In the genomic region with DNA sequence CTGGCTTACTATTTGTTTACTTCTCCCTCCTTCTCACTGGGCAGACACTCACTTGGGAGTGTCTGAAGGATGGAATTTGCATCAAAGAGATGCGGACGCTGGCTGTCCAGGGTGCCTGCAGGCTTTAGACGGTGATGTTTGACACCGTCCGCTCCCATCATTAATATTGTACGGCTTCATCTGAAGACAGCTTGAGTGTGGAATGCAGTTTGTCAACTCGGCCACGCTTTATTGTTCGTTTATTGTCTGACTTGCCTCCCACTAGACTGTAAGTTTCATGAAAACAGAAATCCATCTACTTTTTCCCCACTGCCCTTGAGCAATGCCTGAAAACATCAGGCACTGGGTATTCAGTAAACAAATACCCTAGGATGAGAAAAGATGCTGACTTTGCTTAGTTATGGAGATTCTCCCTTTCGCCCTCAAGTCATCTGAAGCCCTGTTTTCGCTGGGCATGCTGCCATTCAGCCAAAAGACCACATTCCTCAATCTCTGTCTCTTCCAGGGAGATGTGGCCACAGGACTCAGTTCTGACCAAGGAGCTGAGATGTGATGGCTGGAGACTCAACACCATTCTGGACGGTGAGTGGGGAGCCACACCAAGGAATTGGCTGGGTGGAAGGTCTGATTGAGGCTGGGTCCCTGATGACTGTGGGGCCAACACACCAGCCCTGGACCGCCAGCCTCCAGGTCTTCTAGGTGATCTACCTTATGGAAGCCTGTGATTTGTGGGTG, we compare ENCODE assay signal across 15 cellular contexts.
DNase-seq lines count a peak whose midpoint lies in the region; ATAC-seq, FAIRE-seq and TF ChIP-seq lines count a peak whose summit lies in the region.
"Had no signal": no experiment of that assay in that cellular context is flagged by ENCODE, and none has a peak within 500 bp of the region (broad histone marks: within the 10 kb centered on the region; RNA-seq: fewer than 3 reads in every experiment).

No MANE protein-coding gene starts in this region.

- FAIRE-seq in HepG2 (lab: Jason Lieb, UNC) (no peak), H1 (lab: Jason Lieb, UNC) (no peak)
- FAIRE-seq: urothelium cell line had no signal

- no peaks in the 10 kb centered on the region for H3K9me3 ChIP-seq in HepG2 (ENCODE audit: low read length)
- no peaks in the 10 kb centered on the region for H3K9me3 ChIP-seq in right lobe of liver
- no peaks in the 10 kb centered on the region for H3K9me3 ChIP-seq in H1 (ENCODE audit: insufficient read depth in 2 of 2, low read depth in 1 of 2, low read length in 1 of 2)
- no peaks in the 10 kb centered on the region for H3K9me3 ChIP-seq in osteoblast (ENCODE audit: low read depth, low read length)
- H3K9me3 ChIP-seq in vagina = no peaks in the 10 kb centered on the region

- 0 out of 2 replicates have a peak overlapping the region, but pooled peaks have one; percentile 7 for H4K8ac ChIP-seq in H1 (ENCODE audit: extremely low read depth, insufficient read depth, low read length)

- in situ Hi-C loops in HepG2 (cut with HindIII; ENCODE audit: extremely low pct_ligation_motif_present, low pct_unique_long_range_greater_than_20kb) (no loop called here), brain microvascular endothelial cell (cut with HindIII; ENCODE audit: low pct_ligation_motif_present, low sequenced_read_pairs) (no loop called here)

- H3K79me2 ChIP-seq in HepG2 (ENCODE audit: insufficient read depth, low read length) = peaks cover 56% of the 10 kb centered on the region
- H3K79me2 ChIP-seq in H1 (ENCODE audit: control insufficient read depth in 1 of 2, insufficient read depth in 2 of 2, low read length in 2 of 2) = no peaks in the 10 kb centered on the region
- H3K79me2 ChIP-seq in osteoblast (ENCODE audit: insufficient read depth, low read length) = peaks cover 96% of the 10 kb centered on the region

- no peak overlapping the region for H3K4ac ChIP-seq in H1 (replicated peaks; ENCODE audit: insufficient read length, low read depth, low read length)

- intact Hi-C loops in HepG2 (cut with micrococcal nuclease; ENCODE audit: unreplicated experiment) = loop anchor here (5.0 kb wide), 1 partner anchor 147 kb away; the partner anchor contains the start of gene FNBP1L
- intact Hi-C loops in right lobe of liver (cut with DNase I) = no loop called here
- intact Hi-C loops in vagina (cut with DNase I) = no loop called here
- intact Hi-C loops in posterior cingulate gyrus (cut with DNase I) = no loop called here

- peak overlapping the region; percentile 12 for H4K91ac ChIP-seq in H1 (replicated peaks; ENCODE audit: insufficient read length, low read length)

- H2AFZ ChIP-seq in HepG2 (ENCODE audit: low read length) (no peak overlapping the region), H1 (ENCODE audit: low read length) (no peak overlapping the region), osteoblast (ENCODE audit: low read length) (no peak overlapping the region)

- no peaks in the 10 kb centered on the region for H3K23me2 ChIP-seq in H1 (ENCODE audit: low read depth, low read length)

- H3K27me3 ChIP-seq in HepG2 (ENCODE audit: control insufficient read depth in 1 of 2, insufficient read depth in 2 of 2, low read length in 2 of 2) = no peaks in the 10 kb centered on the region; a peak in 1 of 5 replicates
- H3K27me3 ChIP-seq in right lobe of liver = no peaks in the 10 kb centered on the region
- H3K27me3 ChIP-seq in H1 (replicated peaks in 1 of 4; ENCODE audit: control insufficient read depth in 3 of 4, extremely low read depth in 1 of 4, insufficient read depth in 3 of 4, low read length in 3 of 4) = no peaks in the 10 kb centered on the region
- no peaks in the 10 kb centered on the region for H3K27me3 ChIP-seq in osteoblast (ENCODE audit: insufficient read depth, low read length)
- no peaks in the 10 kb centered on the region for H3K27me3 ChIP-seq in vagina
- H3K27me3 ChIP-seq in brain microvascular endothelial cell (replicated peaks) = no peaks in the 10 kb centered on the region

- H3K27ac ChIP-seq in HepG2 (ENCODE audit: extremely low read length, insufficient read depth, low read length) = peak overlapping the region; percentile 94
- H3K27ac ChIP-seq in right lobe of liver = peak overlapping the region in 1 of 3 donors; percentile 95
- no peak overlapping the region for H3K27ac ChIP-seq in H1 (ENCODE audit: low read depth, low read length)
- peak overlapping the region; percentile 75 for H3K27ac ChIP-seq in osteoblast (ENCODE audit: low read depth, low read length)
- H3K27ac ChIP-seq in vagina = peak overlapping the region; percentile 5
- no peak overlapping the region for H3K27ac ChIP-seq in brain microvascular endothelial cell

- no peak overlapping the region for H2BK5ac ChIP-seq in H1 (ENCODE audit: low read depth, low read length)

- TF ChIP-seq EP300 in HepG2 (IDR thresholded peaks at IDR 0.05; ENCODE audit: low read depth in 2 of 2, low read length in 2 of 2) = no peak
- TF ChIP-seq EP300 in HepG2 (CRISPR knock-in tag; IDR thresholded peaks at IDR 0.05; ENCODE audit: borderline replicate concordance) = no peak
- TF ChIP-seq EP300 in H1 (IDR thresholded peaks at IDR 0.05; ENCODE audit: borderline replicate concordance in 1 of 2, low read depth in 2 of 2, low read length in 2 of 2) = no peak

- no peak for TF ChIP-seq RAD21 in HepG2 (CRISPR knock-in tag; IDR thresholded peaks at IDR 0.05)
- no peak for TF ChIP-seq RAD21 in H1 (IDR thresholded peaks at IDR 0.05 in 1 of 2, conservative IDR thresholded peaks at IDR 0.05 in 1 of 2; ENCODE audit: low read depth in 2 of 2, low read length in 2 of 2)

- no peak overlapping the region for H2BK120ac ChIP-seq in H1 (replicated peaks; ENCODE audit: low read depth, low read length)

- TF ChIP-seq POLR2A in HepG2 (IDR thresholded peaks at IDR 0.05; ENCODE audit: insufficient read depth in 1 of 2, low read depth in 2 of 2, low read length in 2 of 2) (no peak), right lobe of liver (IDR thresholded peaks at IDR 0.05) (no peak), H1 (IDR thresholded peaks at IDR 0.05; ENCODE audit: control extremely low read depth in 1 of 2, low read depth in 2 of 2, low read length in 2 of 2) (no peak), vagina (IDR thresholded peaks at IDR 0.05) (no peak)

- H3K4me2 ChIP-seq in HepG2 (ENCODE audit: low read depth, low read length) (peak overlapping the region; percentile 96), H1 (ENCODE audit: insufficient read depth in 1 of 2, low read depth in 2 of 2, low read length in 2 of 2) (peak overlapping the region; percentile 13 to 27; a peak in 2 of 4 replicates), osteoblast (ENCODE audit: insufficient read depth, low read length) (no peak overlapping the region)

- DNase-seq in HepG2 (ENCODE audit: low spot score) (no peak), right lobe of liver (no peak), H1 (ENCODE audit: low read depth in 1 of 2, low spot score in 2 of 2) (no peak), osteoblast (ENCODE audit: insufficient read length, low spot score, missing footprints) (peak; percentile 43), vagina (ENCODE audit: extremely low spot score in 2 of 2) (no peak), brain microvascular endothelial cell (no peak), posterior cingulate gyrus (no peak)
- DNase-seq: activated CD4-positive, CD25-positive, alpha-beta regulatory T cell; left colon; naive B cell; OCI-M1; stimulated activated CD4-positive, alpha-beta T cell treated with anti-CD3 and anti-CD28 coated beads, Interleukin-2, amount 100 ng/mL, for 48 hours; SW 1271 had no signal

- H3K14ac ChIP-seq in H1 (ENCODE audit: insufficient read length) = no peak overlapping the region

- no peak overlapping the region for H2BK15ac ChIP-seq in H1 (ENCODE audit: low read length)

- H4K20me1 ChIP-seq in HepG2 (ENCODE audit: insufficient read depth, low read length) = peaks cover 15% of the 10 kb centered on the region
- peaks cover 0 to 4% of the 10 kb centered on the region in 2 experiments for H4K20me1 ChIP-seq in H1 (replicated peaks in 1 of 2; ENCODE audit: control insufficient read depth in 1 of 2, insufficient read depth in 2 of 2, low read length in 2 of 2)
- peaks cover 45% of the 10 kb centered on the region for H4K20me1 ChIP-seq in osteoblast (ENCODE audit: insufficient read depth, low read length)

- no peak overlapping the region; the same call in 1 of the 2 replicates for H2BK12ac ChIP-seq in H1 (ENCODE audit: low read depth, low read length)

- no peak overlapping the region for H3K56ac ChIP-seq in H1 (replicated peaks; ENCODE audit: insufficient read length, low read depth, low read length)

- no peak for TF ChIP-seq CTCF in HepG2 (CRISPR knock-in tag; IDR thresholded peaks at IDR 0.05)
- TF ChIP-seq CTCF in right lobe of liver (IDR thresholded peaks at IDR 0.05) = no peak
- no peak for TF ChIP-seq CTCF in H1 (IDR thresholded peaks at IDR 0.05; ENCODE audit: control extremely low read depth in 1 of 3, insufficient read depth in 1 of 3, low read depth in 1 of 3, low read length in 3 of 3)
- TF ChIP-seq CTCF in osteoblast (IDR thresholded peaks at IDR 0.05; ENCODE audit: extremely low read depth, low read depth, low read length) = no peak
- TF ChIP-seq CTCF in vagina (IDR thresholded peaks at IDR 0.05) = no peak
- no peak for TF ChIP-seq CTCF in brain microvascular endothelial cell (IDR thresholded peaks at IDR 0.05; ENCODE audit: low read depth, low read length, missing control alignments)

- H3K4me1 ChIP-seq in HepG2 (ENCODE audit: insufficient read depth, low read length) (peaks cover 72% of the 10 kb centered on the region), right lobe of liver (peaks cover 0 to 46% (median 14%) of the 10 kb centered on the region in 4 donors), H1 (replicated peaks in 1 of 4; ENCODE audit: control insufficient read depth in 3 of 4, insufficient read depth in 4 of 4, low read length in 3 of 4) (peaks cover 7 to 19% (median 11%) of the 10 kb centered on the region in 4 experiments; a peak in 6 of 7 replicates), osteoblast (ENCODE audit: insufficient read depth, low read length) (peaks cover 26% of the 10 kb centered on the region), vagina (peaks cover 75% of the 10 kb centered on the region)

- H4K5ac ChIP-seq in H1 (ENCODE audit: insufficient read length, low read depth, low read length) = no peak overlapping the region

- H3K23ac ChIP-seq in H1 (ENCODE audit: insufficient read length) = no peak overlapping the region

- H3K9ac ChIP-seq in HepG2 (ENCODE audit: insufficient read depth, low read depth, low read length) = peak overlapping the region; percentile 96
- H3K9ac ChIP-seq in H1 (replicated peaks in 1 of 4; ENCODE audit: extremely low read depth in 1 of 4, low read depth in 3 of 4, low read length in 3 of 4) = no peak overlapping the region

- peaks cover 3% of the 10 kb centered on the region; the same call in 1 of the 2 replicates for H3K79me1 ChIP-seq in H1 (ENCODE audit: low read depth, low read length)

- CTCF ChIA-PET in HepG2 (lab: Yijun Ruan, JAX; ENCODE audit: low intra/inter-chr PET ratio, low total read pairs) = no interaction called here
- CTCF ChIA-PET in H1 (lab: Charles Lee; ENCODE audit: partially characterized antibody) = interaction anchor here (0.7 to 2.4 kb wide), 9 partner anchors 11 to 396 kb away, joined by 3 to 9 read pairs (median 3); no protein-coding TSS in a partner anchor

- H2AK5ac ChIP-seq in H1 (ENCODE audit: low read depth, low read length) = peak overlapping the region; percentile 58

- H3K36me3 ChIP-seq in HepG2 (replicated peaks in 1 of 2; ENCODE audit: control insufficient read depth in 1 of 2, insufficient read depth in 2 of 2, low read length in 2 of 2) (peaks cover 11 to 70% of the 10 kb centered on the region in 2 experiments), right lobe of liver (peaks cover 0 to 10% (median 2%) of the 10 kb centered on the region in 4 donors), H1 (ENCODE audit: control insufficient read depth in 2 of 4, insufficient read depth in 4 of 4, low read length in 3 of 4) (peaks cover 0 to 2% (median under 1%) of the 10 kb centered on the region in 4 experiments; a peak in 3 of 8 replicates), osteoblast (ENCODE audit: insufficient read depth, low read length) (peaks cover 25% of the 10 kb centered on the region), vagina (peaks cover 0 to 4% of the 10 kb centered on the region in 2 donors), brain microvascular endothelial cell (replicated peaks) (peaks cover 6% of the 10 kb centered on the region)

- POLR2A ChIA-PET in HepG2 (lab: Yijun Ruan, JAX) (interaction anchor here (0.8 to 4.9 kb wide), 4 partner anchors 13 to 22 kb away, joined by 3 to 214 read pairs (median 18); no protein-coding TSS in a partner anchor), H1 (lab: Charles Lee; ENCODE audit: partially characterized antibody) (interaction anchor here (1.2 kb wide), 2 partner anchors 9 to 226 kb away, joined by 4 to 6 read pairs; no protein-coding TSS in a partner anchor)

- BruUV-seq in HepG2 (replicated peaks; lab: Mats Ljungman, UMichigan) = no TSS peak

- WGBS in HepG2 (ENCODE audit: low lambda C conversion rate) = 83% methylated on average over 11 of the region's 13 CpGs
- 88% methylated on average over 8 of the region's 13 CpGs for WGBS in right lobe of liver (ENCODE audit: insufficient coverage, low coverage, low lambda C conversion rate, missing lambda C conversion rate)
- WGBS in H1 (ENCODE audit: extremely low coverage in 1 of 2, insufficient coverage in 1 of 2, insufficient read length in 1 of 2, insufficient replicate concordance in 2 of 2, low coverage in 1 of 2, low lambda C conversion rate in 2 of 2, missing lambda C conversion rate in 1 of 2), 2 experiments = 82% methylated on average over 13 of the region's 13 CpGs; no CpG with 5 or more reads in 1 of the 2 experiments

- no peak overlapping the region for H3K18ac ChIP-seq in H1 (ENCODE audit: extremely low read depth, low read length)

- ATAC-seq in HepG2 (no peak), right lobe of liver (no peak), HG03342 (IDR thresholded peaks at IDR 0.05; ENCODE audit: unreplicated experiment) (no peak)
- ATAC-seq: left colon had no signal

- H2BK20ac ChIP-seq in H1 (ENCODE audit: low read length) = peak overlapping the region; percentile 36; the same call in 1 of the 2 replicates

- H3K4me3 ChIP-seq in HepG2 (replicated peaks in 1 of 3; ENCODE audit: insufficient read depth in 1 of 3, low read depth in 2 of 3, low read length in 3 of 3) = peak overlapping the region; percentile 81 to 88 (median 86)
- H3K4me3 ChIP-seq in right lobe of liver = no peak overlapping the region
- H3K4me3 ChIP-seq in H1 (ENCODE audit: extremely low read depth in 1 of 4, insufficient read depth in 2 of 4, low read depth in 3 of 4, low read length in 4 of 4) = no peak overlapping the region
- no peak overlapping the region for H3K4me3 ChIP-seq in osteoblast (ENCODE audit: insufficient read depth, low read length)
- H3K4me3 ChIP-seq in vagina = no peak overlapping the region
- no peak overlapping the region for H3K4me3 ChIP-seq in brain microvascular endothelial cell (ENCODE audit: low read depth, low read length)

Comparison
In these comparisons a context has a peak if more than half of its experiments do, and no peak if none do; other contexts are left out.
1. H3K4me3 ChIP-seq: peak in HepG2 (3 of 3); none in right lobe of liver (0 of 3), H1 (0 of 4), osteoblast (single experiment), vagina (0 of 2) and brain microvascular endothelial cell (single experiment).
2. H3K27ac ChIP-seq: peak in HepG2 (single experiment), osteoblast (single experiment) and vagina (single experiment); none in H1 (single experiment) and brain microvascular endothelial cell (single experiment).
3. Of the 41 proteins assayed by ChIP-seq in both HepG2 and H1: peak only in HepG2: PHF8 and POLR2AphosphoS5; only in H1: none; in both: MAFK; in neither: 38.